In the genomic region with DNA sequence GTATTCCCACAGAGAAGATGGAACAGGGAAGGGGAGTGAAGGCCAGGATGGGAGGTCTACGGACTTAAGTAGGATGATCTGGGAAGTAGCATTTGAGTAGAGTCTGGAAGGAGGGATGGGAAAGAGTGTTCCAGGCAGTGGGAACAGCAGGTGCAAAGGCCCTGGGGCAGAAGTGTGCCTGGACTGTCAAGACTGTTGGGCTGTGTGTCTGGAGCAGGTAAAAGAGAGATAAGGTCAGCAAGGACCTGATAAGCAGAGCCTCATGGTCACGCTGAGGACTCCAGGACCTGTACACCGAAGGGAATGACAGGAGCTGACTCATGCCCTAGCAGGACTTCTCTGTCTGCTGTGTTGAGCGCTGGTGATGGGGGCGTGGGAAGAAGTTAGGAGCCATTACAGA, we compare ENCODE assay signal across 14 cellular contexts. TPM values are rescaled to one million over a fixed set of nuclear protein-coding genes. Genes with fewer than 3 reads are reported as not detected.
A peak's percentile ranks its signal among the peaks of the same experiment; 100 is the strongest.
DNase-seq lines count a peak whose midpoint lies in the region; ATAC-seq and TF ChIP-seq lines count a peak whose summit lies in the region.
"Had no signal": no experiment of that assay in that cellular context is flagged by ENCODE, and none has a peak within 500 bp of the region (broad histone marks: within the 10 kb centered on the region; RNA-seq: fewer than 3 reads in every experiment).

No MANE protein-coding gene starts in this region.

- no peaks in the 10 kb centered on the region for H3F3A ChIP-seq in PC-9 (ENCODE audit: insufficient read depth, low read depth)

- H2AFZ ChIP-seq in PC-9 = no peak overlapping the region

- peak overlapping the region; percentile 81; the same call in 1 of the 2 replicates for H3K4me2 ChIP-seq in PC-9

- H3K27me3 ChIP-seq in Caco-2 (replicated peaks; ENCODE audit: control insufficient read depth, insufficient read depth, low read length) (no peaks in the 10 kb centered on the region), PC-9 (ENCODE audit: insufficient read depth, low read depth) (no peaks in the 10 kb centered on the region)
- H3K27me3 ChIP-seq: BE2C had no signal

- no peaks in the 10 kb centered on the region for H3K9me2 ChIP-seq in PC-9 (ENCODE audit: insufficient read depth)

- BruUV-seq in Caco-2 (replicated peaks; lab: Mats Ljungman, UMichigan) = no TSS peak
- no TSS peak for BruUV-seq in PC-9 (replicated peaks; lab: Mats Ljungman, UMichigan)

- H3K27me3 Mint-ChIP-seq in Caco-2 (ENCODE audit: insufficient read depth, unreplicated experiment) = no peaks in the 10 kb centered on the region
- H3K27me3 Mint-ChIP-seq in type B pancreatic cell = peaks cover 2% of the 10 kb centered on the region

- TF ChIP-seq CTCF in Caco-2 (IDR thresholded peaks at IDR 0.05; ENCODE audit: insufficient read depth in 1 of 2, low read depth in 1 of 2, low read length in 1 of 2, severe bottlenecking in 1 of 2, unreplicated experiment in 1 of 2) (no peak), PC-9 (conservative IDR thresholded peaks at IDR 0.05) (no peak), type B pancreatic cell (conservative IDR thresholded peaks at IDR 0.05) (no peak)

- no peaks in the 10 kb centered on the region for H3K79me2 ChIP-seq in PC-9 (ENCODE audit: low read depth)

- CTCF ChIA-PET in Caco-2 (lab: Charles Lee) (no interaction called here), PC-9 (lab: Charles Lee) (no interaction called here)

- ATAC-seq in esophagus mucosa (peak; percentile 19), Right ventricle myocardium inferior (no peak), GM21737 (IDR thresholded peaks at IDR 0.05; ENCODE audit: unreplicated experiment) (no peak)
- ATAC-seq: CD8-positive, alpha-beta T cell had no signal

- H3K9me3 Mint-ChIP-seq in Caco-2 (ENCODE audit: unreplicated experiment) = peaks cover 10% of the 10 kb centered on the region
- peaks cover 6% of the 10 kb centered on the region for H3K9me3 Mint-ChIP-seq in type B pancreatic cell
- H3K9me3 Mint-ChIP-seq: CD8-positive, alpha-beta T cell had no signal

- DNase-seq in Caco-2 (no peak), PC-9 (no peak), type B pancreatic cell (ENCODE audit: extremely low spot score, unreplicated experiment) (no peak), NCI-H748 (lab: John Stamatoyannopoulos, UW; ENCODE audit: unreplicated experiment) (no peak), Right ventricle myocardium inferior (ENCODE audit: missing footprints) (no peak)
- DNase-seq: BE2C; CD8-positive, alpha-beta T cell; COR-L47; GF-D8; HCEC 1CT; IMR-90 had no signal

- POLR2A ChIA-PET in Caco-2 (lab: Charles Lee) (no interaction called here), PC-9 (lab: Charles Lee; ENCODE audit: unreplicated experiment) (no interaction called here)

- H3K36me3 Mint-ChIP-seq in Caco-2 (ENCODE audit: insufficient read depth, unreplicated experiment) (no peaks in the 10 kb centered on the region), type B pancreatic cell (no peaks in the 10 kb centered on the region)
- H3K36me3 Mint-ChIP-seq: CD14-positive monocyte; CD8-positive, alpha-beta T cell had no signal

- H3K9me3 ChIP-seq in Caco-2 (0 out of 2 replicates have a peak, but pooled peaks cover 2% of the 10 kb centered on the region), PC-9 (ENCODE audit: insufficient read depth, low read depth) (no peaks in the 10 kb centered on the region)
- H3K9me3 ChIP-seq: BE2C had no signal

- intact Hi-C loops in Caco-2 (cut with micrococcal nuclease; ENCODE audit: unreplicated experiment) (no loop called here), PC-9 (cut with micrococcal nuclease; ENCODE audit: unreplicated experiment) (no loop called here), Right ventricle myocardium inferior (cut with DNase I) (no loop called here)

- H4K20me1 ChIP-seq in PC-9 (ENCODE audit: insufficient read depth) = no peaks in the 10 kb centered on the region

- H3K36me3 ChIP-seq in Caco-2 (ENCODE audit: control insufficient read depth, insufficient read depth, low read length) (no peaks in the 10 kb centered on the region), PC-9 (ENCODE audit: low read depth) (no peaks in the 10 kb centered on the region)
- H3K36me3 ChIP-seq: BE2C had no signal

- H3K4me3 Mint-ChIP-seq in Caco-2 (ENCODE audit: unreplicated experiment) = no peak overlapping the region
- peak overlapping the region; percentile 13 for H3K4me3 Mint-ChIP-seq in type B pancreatic cell
- H3K4me3 Mint-ChIP-seq: CD14-positive monocyte; CD8-positive, alpha-beta T cell had no signal

- no peak overlapping the region for H3K4me3 ChIP-seq in Caco-2 (ENCODE audit: low read depth, low read length)
- H3K4me3 ChIP-seq in PC-9 = no peak overlapping the region

- no peak overlapping the region for H3K27ac ChIP-seq in PC-9

- H3K4me1 Mint-ChIP-seq in Caco-2 (ENCODE audit: low read depth, unreplicated experiment) (peaks cover 26% of the 10 kb centered on the region), type B pancreatic cell (ENCODE audit: unreplicated experiment) (peaks cover 24% of the 10 kb centered on the region)

- H3K4me1 ChIP-seq in Caco-2 (peaks cover 12% of the 10 kb centered on the region), PC-9 (replicated peaks; ENCODE audit: insufficient read depth) (peaks cover 12% of the 10 kb centered on the region)
- H3K4me1 ChIP-seq: BE2C had no signal

- H3K27ac Mint-ChIP-seq in Caco-2 (ENCODE audit: unreplicated experiment) (peak overlapping the region; percentile 23), type B pancreatic cell (peak overlapping the region; percentile 71)
- H3K27ac Mint-ChIP-seq: CD8-positive, alpha-beta T cell had no signal

RNA-seq across cellular contexts. Expression of gene CARD14, which starts 0.7 kb away (rescaled TPM):
- total RNA-seq in Caco-2 (2022) (1.3 and 1.8 TPM in 2 replicates), PC-9 (2021) (15.7 and 16.5 TPM in 2 replicates), esophagus mucosa (23.8 TPM), type B pancreatic cell (ENCODE audit: low replicate concordance) (1.9 and 6.7 TPM in 2 replicates), Right ventricle myocardium inferior (not detected)
- total RNA-seq: CD8-positive, alpha-beta T cell; IMR-90 had no signal

RNA-seq across cellular contexts. Expression of gene EIF4A3, which starts 22.2 kb away (rescaled TPM):
- total RNA-seq in Caco-2 (2022) (190 and 192 TPM in 2 replicates), PC-9 (2021) (114 and 125 TPM in 2 replicates), esophagus mucosa (93.3 TPM), type B pancreatic cell (ENCODE audit: low replicate concordance) (104 and 112 TPM in 2 replicates), Right ventricle myocardium inferior (31.3 TPM)

RNA-seq across cellular contexts. Expression of gene SGSH, which starts 51.0 kb away (rescaled TPM):
- total RNA-seq in Caco-2 (2022) = 39.5 and 42.8 TPM in 2 replicates
- total RNA-seq in PC-9 (2021) = 28.4 and 45.4 TPM in 2 replicates
- total RNA-seq in esophagus mucosa = 18.9 TPM
- 40.5 and 45.4 TPM in 2 replicates for total RNA-seq in type B pancreatic cell (ENCODE audit: low replicate concordance)
- total RNA-seq in Right ventricle myocardium inferior = 12.4 TPM

RNA-seq across cellular contexts. Expression of gene SLC26A11, which starts 51.1 kb away (rescaled TPM):
- total RNA-seq in Caco-2 (2022) (37.1 and 46.0 TPM in 2 replicates), PC-9 (2021) (12.4 and 14.1 TPM in 2 replicates), esophagus mucosa (7.2 TPM), type B pancreatic cell (ENCODE audit: low replicate concordance) (23.6 and 26.4 TPM in 2 replicates), Right ventricle myocardium inferior (3.9 TPM)
